In the genomic region with DNA sequence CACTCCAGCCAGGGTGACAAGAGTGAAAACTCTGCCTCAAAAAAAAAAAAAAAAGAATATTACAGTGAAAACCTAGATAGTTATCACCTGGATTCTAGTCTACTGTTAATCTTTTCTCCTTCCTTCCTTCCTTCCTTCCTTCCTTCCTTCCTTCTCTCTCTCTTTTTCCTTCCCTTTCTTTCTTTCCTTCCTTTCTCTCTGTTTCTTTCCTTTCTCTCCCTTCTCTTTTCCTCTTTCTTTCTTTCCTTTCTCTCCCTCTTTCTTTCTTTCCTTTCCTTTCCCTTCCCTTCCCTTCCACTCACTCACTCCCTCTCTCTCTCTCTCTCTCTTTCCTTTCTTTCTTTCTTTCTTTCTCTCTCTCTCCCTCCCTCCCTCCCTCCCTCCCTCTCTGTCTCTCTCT, we compare ENCODE assay signal across 29 cellular contexts. TPM values are rescaled to one million over a fixed set of nuclear protein-coding genes. Genes with fewer than 3 reads are reported as not detected.
"Had no signal": no experiment of that assay in that cellular context is flagged by ENCODE, and none has a peak within 500 bp of the region (broad histone marks: within the 10 kb centered on the region; RNA-seq: fewer than 3 reads in every experiment).

No MANE protein-coding gene starts in this region.

- H3K4me1 Mint-ChIP-seq: stimulated activated effector memory CD8-positive, alpha-beta T cell treated with anti-CD3 and anti-CD28 coated beads, Interleukin-12 subunit alpha, Interleukin-12 subunit beta, amount 100 ng/mL, for 72 hours; stimulated activated memory B cell treated with anti-CD40 and anti-IgM and Interleukin-4, amounts not matched to agents 10 μg/mL and 1 μg/mL and 100 μg/mL, for 72 hours; stimulated activated naive B cell treated with anti-CD40 and anti-IgM and Interleukin-4, amounts not matched to agents 10 μg/mL and 1 μg/mL and 100 μg/mL, for 72 hours; stimulated activated naive CD8-positive, alpha-beta T cell treated with anti-CD3 and anti-CD28 coated beads, Interleukin-15, amount 100 ng/mL, for 72 hours had no signal

- H3K4me3 Mint-ChIP-seq: stimulated activated effector memory CD8-positive, alpha-beta T cell treated with anti-CD3 and anti-CD28 coated beads, Interleukin-12 subunit alpha, Interleukin-12 subunit beta, amount 100 ng/mL, for 72 hours; stimulated activated memory B cell treated with anti-CD40 and anti-IgM and Interleukin-4, amounts not matched to agents 10 μg/mL and 1 μg/mL and 100 μg/mL, for 72 hours; stimulated activated naive B cell treated with anti-CD40 and anti-IgM and Interleukin-4, amounts not matched to agents 10 μg/mL and 1 μg/mL and 100 μg/mL, for 72 hours; stimulated activated naive CD8-positive, alpha-beta T cell treated with anti-CD3 and anti-CD28 coated beads, Interleukin-15, amount 100 ng/mL, for 72 hours; stimulated activated naive CD8-positive, alpha-beta T cell treated with anti-CD3 and anti-CD28 coated beads, Interleukin-15, Interleukin-2, amounts not matched to agents 100 ng/mL and 50 ng/mL, for 24 hours; type B pancreatic cell had no signal

- H3K9me3 ChIP-seq: stomach, suprapubic skin, testis, thoracic aorta, thyroid gland, tibial artery, tibial nerve, transverse colon, upper lobe of left lung, upper lobe of right lung, uterus, vagina had no signal

- DNase-seq: stimulated activated CD4-positive, alpha-beta T cell treated with anti-CD3 and anti-CD28 coated beads, Interleukin-2, amount 100 ng/mL, for 48 hours; stimulated activated CD4-positive, alpha-beta T cell treated with anti-CD3 and anti-CD28 coated beads, Interleukin-4, amount 100 ng/mL, for 1 hour; stimulated activated CD4-positive, alpha-beta T cell treated with anti-CD3 and anti-CD28 coated beads, Interleukin-4, amount 100 ng/mL, for 24 hours; stimulated activated CD4-positive, alpha-beta T cell treated with anti-CD3 and anti-CD28 coated beads, Interleukin-4, amount 100 ng/mL, for 4 hours; stimulated activated CD8-positive, alpha-beta memory T cell treated with anti-CD3 and anti-CD28 coated beads, Interleukin-4, amount 100 ng/mL, for 48 hours; stimulated activated naive B cell treated with anti-CD40 and anti-IgM and Interleukin-4, amounts not matched to agents 10 μg/mL and 1 μg/mL and 100 μg/mL, for 72 hours; stimulated activated naive CD4-positive, alpha-beta T cell; stimulated activated naive CD4-positive, alpha-beta T cell treated with Interleukin-2 at 50 U/mL for 16 hours; stimulated activated naive CD8-positive, alpha-beta T cell treated with anti-CD3 and anti-CD28 coated beads, Interleukin-15, amount 100 ng/mL, for 72 hours; stimulated activated naive CD8-positive, alpha-beta T cell treated with anti-CD3 and anti-CD28 coated beads, Interleukin-15, Interleukin-2, amounts not matched to agents 100 U/mL and 50 U/mL, for 24 hours; stomach; substantia nigra; testis; thyroid gland; tibial artery; transverse colon; trophoblast cell; upper lobe of left lung; upper lobe of right lung; uterus had no signal

- H3K4me3 ChIP-seq: stomach, suprapubic skin, testis, thoracic aorta, thyroid gland, tibial artery, tibial nerve, transverse colon, upper lobe of left lung, upper lobe of right lung, uterus, vagina had no signal

- H3K27ac ChIP-seq: stomach, suprapubic skin, testis, thoracic aorta, thyroid gland, tibial artery, tibial nerve, transverse colon, upper lobe of left lung, upper lobe of right lung, uterus, vagina had no signal

- H3K9me3 Mint-ChIP-seq: stimulated activated naive CD8-positive, alpha-beta T cell treated with anti-CD3 and anti-CD28 coated beads, Interleukin-15, Interleukin-2, amounts not matched to agents 100 ng/mL and 50 ng/mL, for 24 hours; type B pancreatic cell had no signal

- FAIRE-seq: urothelium cell line had no signal

- H3K27ac Mint-ChIP-seq: stimulated activated effector memory CD8-positive, alpha-beta T cell treated with anti-CD3 and anti-CD28 coated beads, Interleukin-12 subunit alpha, Interleukin-12 subunit beta, amount 100 ng/mL, for 72 hours; stimulated activated memory B cell treated with anti-CD40 and anti-IgM and Interleukin-4, amounts not matched to agents 10 μg/mL and 1 μg/mL and 100 μg/mL, for 72 hours; stimulated activated naive B cell treated with anti-CD40 and anti-IgM and Interleukin-4, amounts not matched to agents 10 μg/mL and 1 μg/mL and 100 μg/mL, for 72 hours; stimulated activated naive CD8-positive, alpha-beta T cell treated with anti-CD3 and anti-CD28 coated beads, Interleukin-15, Interleukin-2, amounts not matched to agents 100 ng/mL and 50 ng/mL, for 24 hours; type B pancreatic cell had no signal

- ATAC-seq: stimulated activated effector memory CD8-positive, alpha-beta T cell treated with anti-CD3 and anti-CD28 coated beads, Interleukin-12 subunit alpha, Interleukin-12 subunit beta, amount 100 ng/mL, for 72 hours; stimulated activated memory B cell treated with anti-CD40 and anti-IgM and Interleukin-4, amounts not matched to agents 10 μg/mL and 1 μg/mL and 100 μg/mL, for 72 hours; stimulated activated naive B cell treated with anti-CD40 and anti-IgM and Interleukin-4, amounts not matched to agents 10 μg/mL and 1 μg/mL and 100 μg/mL, for 72 hours; stimulated activated naive CD8-positive, alpha-beta T cell treated with anti-CD3 and anti-CD28 coated beads, Interleukin-15, amount 100 ng/mL, for 72 hours; stimulated activated naive CD8-positive, alpha-beta T cell treated with anti-CD3 and anti-CD28 coated beads, Interleukin-15, Interleukin-2, amounts not matched to agents 100 U/mL and 50 U/mL, for 24 hours; upper lobe of right lung had no signal

- H3K4me1 ChIP-seq: stomach, suprapubic skin, testis, thyroid gland, tibial artery, tibial nerve, transverse colon, upper lobe of left lung, upper lobe of right lung, uterus, vagina had no signal

- H3K27me3 ChIP-seq: suprapubic skin, testis, thyroid gland, transverse colon, upper lobe of left lung, uterus, vagina had no signal

- H3K36me3 Mint-ChIP-seq: stimulated activated effector memory CD8-positive, alpha-beta T cell treated with anti-CD3 and anti-CD28 coated beads, Interleukin-12 subunit alpha, Interleukin-12 subunit beta, amount 100 ng/mL, for 72 hours; stimulated activated memory B cell treated with anti-CD40 and anti-IgM and Interleukin-4, amounts not matched to agents 10 μg/mL and 1 μg/mL and 100 μg/mL, for 72 hours; type B pancreatic cell had no signal

- H3K27me3 Mint-ChIP-seq: stimulated activated naive CD8-positive, alpha-beta T cell treated with anti-CD3 and anti-CD28 coated beads, Interleukin-15, Interleukin-2, amounts not matched to agents 100 ng/mL and 50 ng/mL, for 24 hours had no signal

- H3K36me3 ChIP-seq: stomach, suprapubic skin, thoracic aorta, thyroid gland, tibial artery, tibial nerve, transverse colon, upper lobe of left lung, upper lobe of right lung, uterus, vagina had no signal

RNA-seq across cellular contexts. Expression of gene TTYH1, which starts 9.6 kb away (rescaled TPM):
- total RNA-seq: thoracic aorta, upper lobe of left lung, upper lobe of right lung had no signal
